In genomic region chr3:180320631-180321030, GRCh38 we compare ENCODE assay signal across 29 cellular contexts.
"Had no signal": no experiment of that assay in that cellular context is flagged by ENCODE, and none has a peak within 500 bp of the region (broad histone marks: within the 10 kb centered on the region; RNA-seq: fewer than 3 reads in every experiment).

No MANE protein-coding gene starts in this region.

- ATAC-seq: activated T-cell treated with anti-CD3 and anti-CD28 coated beads, Interleukin-2, amount 50 U/mL, for 4 hours; activated T-helper 17 cell treated with anti-CD3 and anti-CD28 coated beads, Interleukin-2, amount 50 U/mL, for 72 hours; effector memory CD8-positive, alpha-beta T cell; heart right ventricle; naive thymus-derived CD4-positive, alpha-beta T cell; pancreas; psoas muscle; stimulated activated naive B cell treated with anti-CD40 and anti-IgM and Interleukin-4, amounts not matched to agents 10 μg/mL and 1 μg/mL and 100 μg/mL, for 72 hours; WTC11 had no signal

- H3K4me2 ChIP-seq: smooth muscle cell had no signal

- H3K4me1 ChIP-seq: heart right ventricle, pancreas, psoas muscle, sigmoid colon, stomach, thyroid gland, upper lobe of left lung, vagina had no signal

- H3K27ac ChIP-seq: brain microvascular endothelial cell, coronary artery, heart right ventricle, pancreas, psoas muscle, sigmoid colon, stomach, thyroid gland, upper lobe of left lung, vagina had no signal

- H3K4me3 ChIP-seq: coronary artery, heart right ventricle, pancreas, psoas muscle, sigmoid colon, smooth muscle cell, stomach, thyroid gland, upper lobe of left lung, vagina had no signal

- DNase-seq: activated CD4-positive, alpha-beta memory T cell treated with anti-CD3 and anti-CD28 coated beads, Interleukin-2, amount 10 ng/mL, durations not matched to agents 7 days and 5 days; activated CD4-positive, alpha-beta T cell treated with anti-CD3 and anti-CD28 coated beads for 1 hour; activated CD4-positive, alpha-beta T cell treated with anti-CD3 and anti-CD28 coated beads, Interleukin-2, amount 10 ng/mL, durations not matched to agents 7 days and 5 days; activated CD8-positive, alpha-beta memory T cell treated with anti-CD3 and anti-CD28 coated beads, Interleukin-2, amount 50 U/mL, for 48 hours; activated gamma-delta T cell treated with Interleukin-2 at 50 U/mL for 16 hours; activated naive CD4-positive, alpha-beta T cell treated with anti-CD3 and anti-CD28 coated beads, Interleukin-2, amount 50 U/mL, for 16 hours; activated T-cell treated with anti-CD3 and anti-CD28 coated beads, Interleukin-2, amount 50 U/mL, for 4 hours; amniotic stem cell; brain microvascular endothelial cell; effector memory CD8-positive, alpha-beta T cell; erythroblast; heart right ventricle; midbrain; naive thymus-derived CD4-positive, alpha-beta T cell; pancreas; psoas muscle; sigmoid colon; stimulated activated CD4-positive, alpha-beta T cell treated with anti-CD3 and anti-CD28 coated beads, Interleukin-15, amount 100 ng/mL, for 24 hours; stimulated activated CD4-positive, alpha-beta T cell treated with anti-CD3 and anti-CD28 coated beads, Interleukin-2, amount 100 ng/mL, for 24 hours; stimulated activated naive B cell treated with anti-CD40 and anti-IgM and Interleukin-4, amounts not matched to agents 10 μg/mL and 1 μg/mL and 100 μg/mL, for 72 hours; stomach; T1000; thyroid gland; upper lobe of left lung had no signal

- H3K36me3 ChIP-seq: brain microvascular endothelial cell, heart right ventricle, pancreas, sigmoid colon, stomach, thyroid gland, upper lobe of left lung, vagina had no signal

- H3K27me3 ChIP-seq: brain microvascular endothelial cell, heart right ventricle, pancreas, sigmoid colon, stomach, thyroid gland, upper lobe of left lung, vagina had no signal

- H3K9me3 ChIP-seq: heart right ventricle, pancreas, psoas muscle, sigmoid colon, stomach, thyroid gland, upper lobe of left lung, vagina had no signal
